ENCODE assay signal across 13 cellular contexts in the genomic region with DNA sequence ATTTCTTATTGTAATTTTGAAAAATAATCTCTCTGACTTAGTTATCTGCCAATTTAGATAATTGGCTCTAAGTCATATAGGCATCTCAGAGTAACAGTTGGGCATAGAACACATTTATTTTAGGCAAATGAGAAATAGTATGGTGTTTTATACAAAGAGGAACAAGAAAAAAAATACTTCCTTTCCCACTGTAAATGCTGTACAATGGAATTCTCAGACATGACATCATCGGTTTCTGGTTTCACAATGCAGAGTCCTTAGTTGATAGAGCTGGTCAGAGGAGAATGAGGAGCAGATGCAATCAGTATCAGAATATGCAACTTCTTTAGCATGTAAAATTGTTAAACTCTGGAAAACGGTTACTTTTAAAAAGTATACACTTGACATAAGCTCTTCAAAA. TPM values are rescaled to one million over a fixed set of nuclear protein-coding genes. Genes with fewer than 3 reads are reported as not detected.
DNase-seq lines count a peak whose midpoint lies in the region; TF ChIP-seq lines count a peak whose summit lies in the region.
"Had no signal": no experiment of that assay in that cellular context is flagged by ENCODE, and none has a peak within 500 bp of the region (broad histone marks: within the 10 kb centered on the region; RNA-seq: fewer than 3 reads in every experiment).

No MANE protein-coding gene starts in this region.

- intact Hi-C loops in activated CD4-positive, alpha-beta T cell treated with anti-CD3 and anti-CD28 coated beads, Interleukin-2, amount 10 ng/mL, durations not matched to agents 24 days and 14 days (cut with micrococcal nuclease), result no loop called here
- intact Hi-C loops in transverse colon (cut with DNase I; ENCODE audit: low total_unique reads), result no loop called here

- 57 to 66% methylated on average over 2 of the region's 2 CpGs for WGBS in transverse colon (ENCODE audit: low coverage in 1 of 2), 2 donors

- no peaks in the 10 kb centered on the region for H3K36me3 Mint-ChIP-seq in activated CD4-positive, alpha-beta T cell treated with anti-CD3 and anti-CD28 coated beads, Interleukin-2, amount 10 ng/mL, durations not matched to agents 24 days and 14 days (ENCODE audit: low read depth)
- H3K36me3 Mint-ChIP-seq: activated naive CD4-positive, alpha-beta T cell treated with anti-CD3 and anti-CD28 coated beads, Interleukin-2, amount 50 U/mL, for 72 hours had no signal

- no peak overlapping the region for H3K4me3 ChIP-seq in SJCRH30
- H3K4me3 ChIP-seq in transverse colon, result no peak overlapping the region
- H3K4me3 ChIP-seq: upper lobe of left lung had no signal

- H3K27me3 ChIP-seq in SJCRH30, result no peaks in the 10 kb centered on the region
- no peaks in the 10 kb centered on the region for H3K27me3 ChIP-seq in transverse colon
- H3K27me3 ChIP-seq: upper lobe of left lung had no signal

- H3K27ac Mint-ChIP-seq in activated CD4-positive, alpha-beta T cell treated with anti-CD3 and anti-CD28 coated beads, Interleukin-2, amount 10 ng/mL, durations not matched to agents 24 days and 14 days, result no peak overlapping the region
- H3K27ac Mint-ChIP-seq: activated naive CD4-positive, alpha-beta T cell treated with anti-CD3 and anti-CD28 coated beads, Interleukin-2, amount 50 U/mL, for 72 hours; B cell had no signal

- no peak overlapping the region for H3K4me3 Mint-ChIP-seq in activated CD4-positive, alpha-beta T cell treated with anti-CD3 and anti-CD28 coated beads, Interleukin-2, amount 10 ng/mL, durations not matched to agents 24 days and 14 days
- H3K4me3 Mint-ChIP-seq: B cell had no signal

- H3K27ac ChIP-seq in SJCRH30 (peak overlapping the region; percentile 32), transverse colon (no peak overlapping the region)
- H3K27ac ChIP-seq: upper lobe of left lung had no signal

- no peak for TF ChIP-seq POLR2A in transverse colon (IDR thresholded peaks at IDR 0.05)

- H3K27me3 Mint-ChIP-seq in activated CD4-positive, alpha-beta T cell treated with anti-CD3 and anti-CD28 coated beads, Interleukin-2, amount 10 ng/mL, durations not matched to agents 24 days and 14 days, result peaks cover 4% of the 10 kb centered on the region

- H3K4me1 ChIP-seq in SJCRH30, result peaks cover 23% of the 10 kb centered on the region
- no peaks in the 10 kb centered on the region for H3K4me1 ChIP-seq in transverse colon

- peak; percentile 3 for DNase-seq in activated CD4-positive, alpha-beta T cell treated with anti-CD3 and anti-CD28 coated beads, Interleukin-2, amount 10 ng/mL, durations not matched to agents 24 days and 14 days
- no peak for DNase-seq in activated CD4-positive, alpha-beta T cell treated with anti-CD3 and anti-CD28 coated beads for 48 hours
- peak; percentile 39 to 75 for DNase-seq in SJCRH30
- DNase-seq in fibroblast of the conjunctiva (ENCODE audit: low read depth), result peak; percentile 23
- peak; percentile 60 for DNase-seq in stromal cell of bone marrow (ENCODE audit: low read depth)
- no peak for DNase-seq in transverse colon
- no peak for DNase-seq in activated CD4-positive, alpha-beta T cell treated with anti-CD3 and anti-CD28 coated beads, Interleukin-2, amount 50 U/mL, for 1 hour
- DNase-seq in stimulated activated CD4-positive, alpha-beta T cell treated with anti-CD3 and anti-CD28 coated beads, Interleukin-15, amount 100 ng/mL, for 24 hours, result no peak
- DNase-seq: NCI-H1694, T1000, upper lobe of left lung had no signal

- no peaks in the 10 kb centered on the region for H3K36me3 ChIP-seq in SJCRH30
- no peaks in the 10 kb centered on the region for H3K36me3 ChIP-seq in transverse colon
- H3K36me3 ChIP-seq: upper lobe of left lung had no signal

- H3K4me1 Mint-ChIP-seq in activated CD4-positive, alpha-beta T cell treated with anti-CD3 and anti-CD28 coated beads, Interleukin-2, amount 10 ng/mL, durations not matched to agents 24 days and 14 days, result no peaks in the 10 kb centered on the region
- H3K4me1 Mint-ChIP-seq: B cell had no signal

- no peak for TF ChIP-seq EP300 in transverse colon (IDR thresholded peaks at IDR 0.05; ENCODE audit: low read depth)

- no peaks in the 10 kb centered on the region for H3K9me3 Mint-ChIP-seq in activated CD4-positive, alpha-beta T cell treated with anti-CD3 and anti-CD28 coated beads, Interleukin-2, amount 10 ng/mL, durations not matched to agents 24 days and 14 days
- H3K9me3 Mint-ChIP-seq: activated naive CD4-positive, alpha-beta T cell treated with anti-CD3 and anti-CD28 coated beads, Interleukin-2, amount 50 U/mL, for 72 hours had no signal

- in situ Hi-C loops in transverse colon (cut with MboI; ENCODE audit: low pct_ligation_motif_present in 1 of 4, low pct_unique_long_range_greater_than_20kb in 1 of 4, low sequenced_read_pairs in 3 of 4), result no loop called here

- H3K9me3 ChIP-seq in SJCRH30 (replicated peaks), result no peaks in the 10 kb centered on the region
- H3K9me3 ChIP-seq in transverse colon, result no peaks in the 10 kb centered on the region
- H3K9me3 ChIP-seq: upper lobe of left lung had no signal

- TF ChIP-seq CTCF in transverse colon (IDR thresholded peaks at IDR 0.05), result no peak

RNA-seq across cellular contexts. Expression of gene PLK2, which starts 49.4 kb away (rescaled TPM):
- 25.6 and 30.1 TPM in 2 replicates for total RNA-seq in activated CD4-positive, alpha-beta T cell treated with anti-CD3 and anti-CD28 coated beads, Interleukin-2, amount 10 ng/mL, durations not matched to agents 24 days and 14 days
- 38.8 and 41.6 TPM in 2 replicates for total RNA-seq in SJCRH30 (2014; rRNA removed; shearing (Covaris generic))
- 10 to 100 TPM in 3 of 4 donors, 1 to 10 TPM in 1; 6.0 to 78.6 (median 40.6) TPM for total RNA-seq in transverse colon

Comparison
In these comparisons a context has a peak if more than half of its experiments do, and no peak if none do; other contexts are left out.
1. DNase-seq: peak in activated CD4-positive, alpha-beta T cell treated with anti-CD3 and anti-CD28 coated beads, Interleukin-2, amount 10 ng/mL, durations not matched to agents 24 days and 14 days (single experiment), SJCRH30 (2 of 2), fibroblast of the conjunctiva (single experiment) and stromal cell of bone marrow (single experiment); none in activated CD4-positive, alpha-beta T cell treated with anti-CD3 and anti-CD28 coated beads for 48 hours (single experiment), transverse colon (single experiment), activated CD4-positive, alpha-beta T cell treated with anti-CD3 and anti-CD28 coated beads, Interleukin-2, amount 50 U/mL, for 1 hour (single experiment) and stimulated activated CD4-positive, alpha-beta T cell treated with anti-CD3 and anti-CD28 coated beads, Interleukin-15, amount 100 ng/mL, for 24 hours (single experiment).